Comparison of ENCODE assay signal across 17 cellular contexts in genomic region chr5:172686111-172686510, GRCh38. TPM values are rescaled to one million over a fixed set of nuclear protein-coding genes. Genes with fewer than 3 reads are reported as not detected.
DNase-seq lines count a peak whose midpoint lies in the region; ATAC-seq, FAIRE-seq and TF ChIP-seq lines count a peak whose summit lies in the region.
"Had no signal": no experiment of that assay in that cellular context is flagged by ENCODE, and none has a peak within 500 bp of the region (broad histone marks: within the 10 kb centered on the region; RNA-seq: fewer than 3 reads in every experiment).

No MANE protein-coding gene starts in this region.

- intact Hi-C loops in ascending aorta (cut with DNase I), result no loop called here
- intact Hi-C loops in psoas muscle (cut with DNase I), result no loop called here

- H3K79me2 ChIP-seq in MM.1S (ENCODE audit: low read length), result no peaks in the 10 kb centered on the region

- H3K9ac ChIP-seq in BLaER1 (peak overlapping the region; percentile 72), MM.1S (ENCODE audit: low read length) (no peak overlapping the region)

- peak in 2 of 4 donors; percentile 22 to 37 for ATAC-seq in psoas muscle
- ATAC-seq in HG02610 (IDR thresholded peaks at IDR 0.05; ENCODE audit: unreplicated experiment), result no peak
- ATAC-seq: activated T-cell treated with anti-CD3 and anti-CD28 coated beads, Interleukin-2, amount 50 U/mL, for 4 hours had no signal

- H3K4me3 ChIP-seq in BLaER1, result no peak overlapping the region
- no peak overlapping the region for H3K4me3 ChIP-seq in ascending aorta
- H3K4me3 ChIP-seq in psoas muscle, result no peak overlapping the region
- H3K4me3 ChIP-seq in MM.1S (ENCODE audit: low read length), result no peak overlapping the region
- H3K4me3 ChIP-seq: breast epithelium, tibial nerve had no signal

- DNase-seq in HTR-8/SVneo (ENCODE audit: insufficient read length, low spot score), result peak; percentile 18
- DNase-seq in ascending aorta (ENCODE audit: low spot score in 2 of 2), result peak in 1 of 2 donors; percentile 78
- DNase-seq in psoas muscle, result no peak
- DNase-seq in retina, result no peak
- DNase-seq in stimulated activated CD4-positive, alpha-beta T cell treated with anti-CD3 and anti-CD28 coated beads, Interleukin-2, amount 100 ng/mL, for 48 hours, result no peak
- no peak for DNase-seq in MM.1S
- DNase-seq: activated CD4-positive, alpha-beta T cell treated with anti-CD3 and anti-CD28 coated beads for 48 hours; activated T-cell treated with anti-CD3 and anti-CD28 coated beads, Interleukin-2, amount 50 U/mL, for 4 hours; BE2C; HCEC 1CT; NCI-H1436; NCI-H2107; NCI-H774 had no signal

- TF ChIP-seq CTCF in ascending aorta (IDR thresholded peaks at IDR 0.05), result no peak
- no peak for TF ChIP-seq CTCF in psoas muscle (IDR thresholded peaks at IDR 0.05)
- TF ChIP-seq CTCF in MM.1S (IDR thresholded peaks at IDR 0.05; ENCODE audit: low read length), result no peak

- H3K27ac ChIP-seq in BLaER1 (peak overlapping the region; percentile 86), ascending aorta (peak overlapping the region; percentile 49 to 51), psoas muscle (peak overlapping the region; percentile 36), MM.1S (ENCODE audit: low read length) (no peak overlapping the region)

- 52 to 72% (median 68%) methylated on average over 10 of the region's 10 CpGs for WGBS in psoas muscle, 3 donors

- FAIRE-seq in HTR-8/SVneo (lab: Jason Lieb, UNC), result peak; percentile 20

- H4K20me1 ChIP-seq in BLaER1 (peaks cover 61% of the 10 kb centered on the region), MM.1S (ENCODE audit: insufficient read depth, low read length) (no peaks in the 10 kb centered on the region)

- H3K9me2 ChIP-seq in MM.1S (replicated peaks; ENCODE audit: insufficient read depth, low read length), result no peaks in the 10 kb centered on the region

- H3K27me3 ChIP-seq in BLaER1 (no peaks in the 10 kb centered on the region), ascending aorta (no peaks in the 10 kb centered on the region), psoas muscle (ENCODE audit: insufficient read depth in 3 of 3, low read length in 2 of 3) (peaks cover 0 to 5% (median 0%) of the 10 kb centered on the region in 3 donors), MM.1S (replicated peaks; ENCODE audit: insufficient read depth, low read length) (no peaks in the 10 kb centered on the region)
- H3K27me3 ChIP-seq: BE2C, breast epithelium, tibial nerve had no signal

- no peaks in the 10 kb centered on the region for H3K9me3 ChIP-seq in BLaER1
- no peaks in the 10 kb centered on the region for H3K9me3 ChIP-seq in ascending aorta
- H3K9me3 ChIP-seq in psoas muscle, result no peaks in the 10 kb centered on the region
- no peaks in the 10 kb centered on the region for H3K9me3 ChIP-seq in MM.1S (replicated peaks; ENCODE audit: insufficient read depth, low read length)
- H3K9me3 ChIP-seq: BE2C, breast epithelium, tibial nerve had no signal

- H3K36me3 ChIP-seq in BLaER1, result peaks cover 94% of the 10 kb centered on the region
- no peaks in the 10 kb centered on the region for H3K36me3 ChIP-seq in ascending aorta
- peaks cover 0 to 21% of the 10 kb centered on the region in 2 donors for H3K36me3 ChIP-seq in psoas muscle (ENCODE audit: insufficient read depth in 1 of 2, low read depth in 1 of 2)
- no peaks in the 10 kb centered on the region for H3K36me3 ChIP-seq in MM.1S (replicated peaks; ENCODE audit: insufficient read depth, low read length)
- H3K36me3 ChIP-seq: BE2C, breast epithelium had no signal

- peaks cover 85% of the 10 kb centered on the region for H3K4me1 ChIP-seq in BLaER1
- H3K4me1 ChIP-seq in ascending aorta, result peaks cover 16 to 28% of the 10 kb centered on the region in 2 donors
- peaks cover 12% of the 10 kb centered on the region for H3K4me1 ChIP-seq in psoas muscle
- no peaks in the 10 kb centered on the region for H3K4me1 ChIP-seq in MM.1S (ENCODE audit: low read length)

- peak overlapping the region; percentile 91 for H3K4me2 ChIP-seq in BLaER1
- H3K4me2 ChIP-seq in MM.1S (ENCODE audit: low read depth, low read length), result no peak overlapping the region

- H3F3A ChIP-seq in MM.1S (ENCODE audit: insufficient read depth, low read length), result no peaks in the 10 kb centered on the region

- H2AFZ ChIP-seq in MM.1S (ENCODE audit: low read length), result no peak overlapping the region

RNA-seq across cellular contexts. Expression of gene NEURL1B, which starts 45.0 kb away (rescaled TPM):
- total RNA-seq in ascending aorta, result 131 TPM
- 10 to 100 TPM; 13.7 to 20.4 (median 16.4) TPM for total RNA-seq in psoas muscle
- polyA plus RNA-seq in psoas muscle, result 1 to 10 TPM; 8.0 to 9.7 (median 8.2) TPM
